Comparison of ENCODE assay signal across 7 cellular contexts in the genomic region with DNA sequence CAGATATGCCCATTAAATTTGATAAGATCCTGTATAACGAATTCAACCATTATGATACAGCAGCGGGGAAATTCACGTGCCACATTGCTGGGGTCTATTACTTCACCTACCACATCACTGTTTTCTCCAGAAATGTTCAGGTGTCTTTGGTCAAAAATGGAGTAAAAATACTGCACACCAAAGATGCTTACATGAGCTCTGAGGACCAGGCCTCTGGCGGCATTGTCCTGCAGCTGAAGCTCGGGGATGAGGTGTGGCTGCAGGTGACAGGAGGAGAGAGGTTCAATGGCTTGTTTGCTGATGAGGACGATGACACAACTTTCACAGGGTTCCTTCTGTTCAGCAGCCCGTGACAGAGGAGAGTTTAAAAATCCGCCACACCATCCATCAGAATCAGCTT. TPM values are rescaled to one million over a fixed set of nuclear protein-coding genes. Genes with fewer than 3 reads are reported as not detected.
"Had no signal": no experiment of that assay in that cellular context is flagged by ENCODE, and none has a peak within 500 bp of the region (broad histone marks: within the 10 kb centered on the region; RNA-seq: fewer than 3 reads in every experiment).

No MANE protein-coding gene starts in this region.

RNA-seq across cellular contexts. Expression of a gene that starts 12.0 kb away (rescaled TPM):
- total RNA-seq: OCI-LY7, PC-9, RPMI7951, SJCRH30, SJSA1, SK-MEL-5 had no signal
- polyA plus RNA-seq: SK-N-SH had no signal
